ENCODE assay signal across 8 cellular contexts in the genomic region with DNA sequence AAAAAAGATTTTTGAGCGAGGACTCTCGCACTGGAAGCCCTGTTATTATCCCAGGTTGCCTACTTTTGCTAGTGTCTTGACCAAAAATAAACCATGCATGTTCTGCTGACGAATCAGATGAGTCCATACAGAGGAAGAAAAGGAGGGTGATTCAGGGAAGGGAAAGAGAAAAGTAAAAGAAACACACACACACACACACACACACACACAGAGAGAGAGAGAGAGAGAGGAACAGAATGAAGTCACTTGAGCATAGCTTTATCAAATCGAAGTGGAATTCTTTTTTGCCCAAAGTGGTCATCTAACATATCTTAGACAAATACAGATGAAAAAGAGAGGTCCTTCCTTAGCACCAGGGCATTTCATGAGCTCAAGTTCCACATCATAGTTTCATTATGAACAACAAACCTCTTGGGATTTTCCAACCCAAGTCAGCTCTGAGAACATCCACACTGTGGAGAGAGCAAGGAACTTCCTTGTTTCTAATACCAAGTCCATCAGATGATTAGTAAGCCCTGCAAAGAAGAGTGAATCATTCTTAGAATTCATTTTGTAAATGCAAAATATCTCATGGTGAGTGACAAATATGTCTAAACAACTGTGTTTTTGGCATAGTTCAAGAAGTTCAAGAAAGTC. TPM values are rescaled to one million over a fixed set of nuclear protein-coding genes. Genes with fewer than 3 reads are reported as not detected.
DNase-seq lines count a peak whose midpoint lies in the region; ATAC-seq and TF ChIP-seq lines count a peak whose summit lies in the region.

No MANE protein-coding gene starts in this region.

- DNase-seq in M059J (ENCODE audit: low read depth) (peak; percentile 58), medulla oblongata (ENCODE audit: extremely low spot score) (peak; percentile 74), left ventricle myocardium inferior (no peak), T1000 (lab: John Stamatoyannopoulos, UW) (no peak), SW 1271 (lab: John Stamatoyannopoulos, UW) (no peak)
- no peak for DNase-seq in stimulated activated CD4-positive, alpha-beta T cell treated with anti-CD3 and anti-CD28 coated beads, Interleukin-12 subunit alpha, Interleukin-12 subunit beta, amount 100 ng/mL, for 4 hours

- ATAC-seq in GM18499 (IDR thresholded peaks at IDR 0.05; ENCODE audit: insufficient read depth, unreplicated experiment) (peak; percentile 75), GM21737 (IDR thresholded peaks at IDR 0.05; ENCODE audit: unreplicated experiment) (peak; percentile 59)

- H3K27ac ChIP-seq in left ventricle myocardium inferior (replicated peaks), result no peak overlapping the region

- no peaks in the 10 kb centered on the region for H3K27me3 ChIP-seq in left ventricle myocardium inferior (ENCODE audit: low read depth)

- intact Hi-C loops in left ventricle myocardium inferior (cut with micrococcal nuclease), result no loop called here

- H3K4me1 ChIP-seq in left ventricle myocardium inferior, result no peaks in the 10 kb centered on the region

- no peak for TF ChIP-seq CTCF in left ventricle myocardium inferior (IDR thresholded peaks at IDR 0.05; ENCODE audit: borderline replicate concordance)

- H3K9me3 ChIP-seq in left ventricle myocardium inferior (replicated peaks), result no peaks in the 10 kb centered on the region

- no peaks in the 10 kb centered on the region for H3K36me3 ChIP-seq in left ventricle myocardium inferior

- no peak overlapping the region for H3K4me3 ChIP-seq in left ventricle myocardium inferior

RNA-seq across cellular contexts. Expression of a gene that starts 7.7 kb away (rescaled TPM):
- total RNA-seq in M059J (2014; rRNA removed; shearing (Covaris generic)), result 4.0 and 4.6 TPM in 2 replicates
- total RNA-seq in left ventricle myocardium inferior, result not detected

RNA-seq across cellular contexts. Expression of a gene that starts 39.1 kb away (rescaled TPM):
- total RNA-seq in M059J (2014; rRNA removed; shearing (Covaris generic)), result 126 and 136 TPM in 2 replicates
- not detected for total RNA-seq in left ventricle myocardium inferior

Comparison
In these comparisons a context has a peak if more than half of its experiments do, and no peak if none do; other contexts are left out.
1. DNase-seq: peak in M059J (single experiment) and medulla oblongata (single experiment); none in left ventricle myocardium inferior (single experiment), T1000 (single experiment), SW 1271 (0 of 2) and stimulated activated CD4-positive, alpha-beta T cell treated with anti-CD3 and anti-CD28 coated beads, Interleukin-12 subunit alpha, Interleukin-12 subunit beta, amount 100 ng/mL, for 4 hours (single experiment).
2. RNA of a gene that starts 39.1 kb away (total RNA-seq): 126 to 136 TPM in M059J; not detected in left ventricle myocardium inferior (single experiment); every median in the first group is over 100 times any median in the second.